In the genomic region with DNA sequence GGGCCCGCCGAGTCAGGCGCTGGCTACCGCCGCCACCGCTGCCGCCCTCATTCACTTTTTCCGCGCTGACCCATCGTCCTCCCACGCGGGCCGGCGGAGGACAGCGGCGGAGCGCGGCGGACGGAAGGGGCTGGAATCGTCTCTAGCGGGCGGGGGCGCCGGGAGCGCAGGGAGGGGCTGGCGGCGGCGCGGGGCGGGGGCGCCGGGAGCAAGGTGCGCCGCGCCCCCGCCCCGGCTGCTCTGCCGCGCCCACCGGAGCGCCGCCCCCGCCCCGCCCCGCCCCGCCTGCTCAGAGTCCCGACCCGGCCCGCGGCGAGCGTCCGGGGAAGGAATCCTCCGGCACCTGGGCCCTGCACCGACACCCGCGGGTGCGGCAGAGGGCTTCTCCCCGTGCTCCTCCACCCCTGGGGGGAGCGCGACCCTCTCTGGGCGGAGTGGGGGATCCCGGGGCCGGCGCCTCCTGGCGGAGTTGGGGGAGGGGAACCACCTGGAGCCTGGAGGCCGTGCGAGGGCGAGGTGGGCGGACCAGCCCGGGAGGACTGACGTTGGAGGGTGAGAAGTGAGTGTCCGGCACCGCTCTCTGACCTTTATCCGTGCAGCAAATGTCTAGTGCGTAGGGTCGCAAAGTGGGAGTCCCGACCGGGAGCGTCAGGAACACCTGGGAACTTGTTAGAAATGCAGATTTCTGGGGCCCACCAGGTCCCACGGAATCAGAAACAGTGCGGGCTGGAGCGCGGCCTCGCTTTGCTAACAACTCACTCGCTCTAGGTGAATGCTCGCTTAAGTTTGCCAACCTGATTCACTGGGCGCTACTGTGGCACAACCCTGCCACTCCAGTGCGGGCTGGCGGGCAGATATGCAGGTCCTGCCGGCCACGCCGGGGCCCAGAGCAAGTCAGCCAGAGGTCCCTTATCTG, we compare ENCODE assay signal across 8 cellular contexts. TPM values are rescaled to one million over a fixed set of nuclear protein-coding genes. Genes with fewer than 3 reads are reported as not detected.
DNase-seq lines count a peak whose midpoint lies in the region; ATAC-seq lines count a peak whose summit lies in the region.

A gene with protein sequence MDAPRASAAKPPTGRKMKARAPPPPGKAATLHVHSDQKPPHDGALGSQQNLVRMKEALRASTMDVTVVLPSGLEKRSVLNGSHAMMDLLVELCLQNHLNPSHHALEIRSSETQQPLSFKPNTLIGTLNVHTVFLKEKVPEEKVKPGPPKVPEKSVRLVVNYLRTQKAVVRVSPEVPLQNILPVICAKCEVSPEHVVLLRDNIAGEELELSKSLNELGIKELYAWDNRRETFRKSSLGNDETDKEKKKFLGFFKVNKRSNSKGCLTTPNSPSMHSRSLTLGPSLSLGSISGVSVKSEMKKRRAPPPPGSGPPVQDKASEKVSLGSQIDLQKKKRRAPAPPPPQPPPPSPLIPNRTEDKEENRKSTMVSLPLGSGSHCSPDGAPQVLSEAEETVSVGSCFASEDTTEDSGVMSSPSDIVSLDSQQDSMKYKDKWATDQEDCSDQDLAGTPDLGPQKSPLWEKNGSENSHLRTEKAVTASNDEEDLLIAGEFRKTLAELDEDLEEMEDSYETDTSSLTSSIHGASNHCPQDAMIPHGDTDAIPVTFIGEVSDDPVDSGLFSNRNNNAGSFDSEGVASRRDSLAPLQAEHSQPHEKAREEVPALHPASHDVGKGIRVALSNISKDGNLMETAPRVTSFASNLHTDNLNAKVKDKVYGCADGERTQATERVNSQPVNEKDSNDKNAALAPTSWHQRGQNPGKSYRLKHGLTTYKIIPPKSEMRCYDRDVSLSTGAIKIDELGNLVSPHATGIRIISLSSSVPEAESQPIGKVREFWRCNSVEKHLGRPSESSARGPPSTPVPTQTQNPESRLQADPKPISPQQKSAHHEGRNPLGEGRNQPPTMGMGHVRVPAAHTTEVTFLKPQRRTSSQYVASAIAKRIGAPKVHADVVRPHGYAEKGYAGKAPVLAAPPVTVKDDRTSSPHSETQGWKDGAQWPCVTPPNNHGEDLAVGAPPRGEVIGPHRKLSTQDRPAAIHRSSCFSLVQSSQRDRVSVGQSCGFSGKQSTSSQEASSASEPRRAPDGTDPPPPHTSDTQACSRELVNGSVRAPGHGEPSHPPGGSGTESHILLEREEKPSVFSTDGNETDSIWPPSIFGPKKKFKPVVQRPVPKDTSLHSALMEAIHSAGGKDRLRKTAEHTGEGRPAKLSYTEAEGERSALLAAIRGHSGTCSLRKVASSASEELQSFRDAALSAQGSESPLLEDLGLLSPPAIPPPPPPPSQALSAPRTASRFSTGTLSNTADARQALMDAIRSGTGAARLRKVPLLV (minus strand): TSS at position 144 of the 916 bp plus-strand sequence. CDS start 176 bp downstream, outside the sequence.

- ATAC-seq in GM19395 (IDR thresholded peaks at IDR 0.05; ENCODE audit: unreplicated experiment) (no peak), HG03159 (IDR thresholded peaks at IDR 0.05; ENCODE audit: unreplicated experiment) (no peak), GM21619 (IDR thresholded peaks at IDR 0.05; ENCODE audit: unreplicated experiment) (no peak)

- peaks cover 47% of the 10 kb centered on the region for H3K27me3 ChIP-seq in ectodermal cell (ENCODE audit: control insufficient read depth, insufficient read depth, low read length, poor library complexity, severe bottlenecking)

- DNase-seq in COLO829 (ENCODE audit: low spot score) (peak; percentile 24), NCI-H2227 treated with DMSO at 0.1 percent for 48 hours (lab: John Stamatoyannopoulos, UW) (peak; percentile 16), mucosa of gallbladder (ENCODE audit: low spot score) (no peak)

- H3K4me1 ChIP-seq in ectodermal cell (ENCODE audit: control insufficient read depth, insufficient read depth, low read length) (no peaks in the 10 kb centered on the region), urinary bladder (ENCODE audit: insufficient read depth) (no peaks in the 10 kb centered on the region)

- H3K36me3 ChIP-seq in ectodermal cell (ENCODE audit: control insufficient read depth, insufficient read depth, low read length) (no peaks in the 10 kb centered on the region), urinary bladder (ENCODE audit: insufficient read depth) (no peaks in the 10 kb centered on the region)

- H3K27ac ChIP-seq in ectodermal cell (ENCODE audit: insufficient read depth, low read depth, low read length, poor library complexity, severe bottlenecking): no peak within 1 kb of the TSS
- no peak within 1 kb of the TSS for H3K27ac ChIP-seq in urinary bladder (ENCODE audit: low read depth)

- H3K9me3 ChIP-seq in ectodermal cell (ENCODE audit: control insufficient read depth, low read length): no peaks in the 10 kb centered on the region

- H3K4me3 ChIP-seq in ectodermal cell (ENCODE audit: insufficient read depth, low read depth, low read length): peak within 1 kb of the TSS; percentile 53
- peak within 1 kb of the TSS; percentile 64 for H3K4me3 ChIP-seq in urinary bladder (ENCODE audit: low read depth, low read length)

- WGBS in ectodermal cell, 2 experiments: 2 to 3% methylated on average over 94 of the region's 94 CpGs
- WGBS in urinary bladder: 9% methylated on average over 94 of the region's 94 CpGs

RNA-seq across cellular contexts. Expression of the gene that starts here (rescaled TPM):
- 3.6 TPM for polyA plus RNA-seq in ectodermal cell (2013, experiment 1 of 4)
- 4.1 TPM for polyA plus RNA-seq in ectodermal cell (2013, experiment 2 of 4)
- 2.0 TPM for polyA plus RNA-seq in ectodermal cell (2013, experiment 3 of 4)
- 2.6 TPM for polyA plus RNA-seq in ectodermal cell (2013, experiment 4 of 4)
- total RNA-seq in mucosa of gallbladder (87.3 TPM), urinary bladder (3.3 TPM)
- 1.6 TPM for polyA plus RNA-seq in urinary bladder

Comparison
In these comparisons a context has a peak if more than half of its experiments do, and no peak if none do; other contexts are left out.
1. RNA of the gene that starts here (total RNA-seq): 87.3 TPM in mucosa of gallbladder (single experiment); 3.3 TPM in urinary bladder (single experiment); every median in the first group is over 10 times any median in the second.